ENCODE assay signal across 11 cellular contexts in the genomic region with DNA sequence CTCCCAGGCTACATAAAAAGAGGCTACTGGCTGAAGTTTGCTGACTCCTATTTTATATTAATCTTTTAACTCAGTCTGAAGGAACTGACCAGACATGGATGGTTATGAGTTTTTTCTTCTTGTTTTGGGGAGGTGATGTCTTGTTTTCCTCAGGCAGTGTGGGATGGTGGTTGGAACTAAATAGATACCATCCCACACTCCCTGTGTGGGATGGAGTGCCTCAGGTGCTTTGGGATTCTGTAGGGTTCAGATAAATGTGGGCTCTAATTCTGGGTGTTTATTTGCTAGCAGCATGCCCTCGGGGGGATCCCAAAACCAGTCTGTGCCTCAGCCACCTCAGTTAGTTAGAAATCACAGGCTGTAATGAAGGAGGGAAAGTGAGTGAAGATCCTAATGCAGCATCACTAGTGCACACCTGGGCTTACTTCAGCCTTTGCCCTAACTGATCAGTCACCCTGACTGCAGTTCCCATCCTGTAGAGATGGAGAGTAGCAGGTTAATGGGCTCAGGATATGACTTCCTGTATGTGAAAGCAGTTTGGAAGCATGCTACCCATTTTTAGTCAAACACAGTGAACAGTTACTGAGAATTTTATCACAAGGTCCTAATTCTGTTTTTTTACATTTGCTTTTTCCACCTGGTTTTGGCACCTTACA.
DNase-seq lines count a peak whose midpoint lies in the region; ATAC-seq, FAIRE-seq and TF ChIP-seq lines count a peak whose summit lies in the region.
"Had no signal": no experiment of that assay in that cellular context is flagged by ENCODE, and none has a peak within 500 bp of the region (broad histone marks: within the 10 kb centered on the region; RNA-seq: fewer than 3 reads in every experiment).

No MANE protein-coding gene starts in this region.

- no TSS peak for BruUV-seq in endothelial cell of umbilical vein (replicated peaks; lab: Mats Ljungman, UMichigan)

- dilution Hi-C loops in endothelial cell of umbilical vein (cut with MboI; ENCODE audit: extremely low pct_ligation_motif_present, low sequenced_read_pairs) = no loop called here

- CTCF ChIA-PET in endothelial cell of umbilical vein (lab: Charles Lee) = interaction anchor here (1.0 to 2.4 kb wide), 4 partner anchors 16 to 46 kb away, joined by 4 to 12 read pairs (median 8); no protein-coding TSS in a partner anchor

- H4K20me1 ChIP-seq in endothelial cell of umbilical vein (replicated peaks; ENCODE audit: control insufficient read depth, extremely low read depth, insufficient read depth, low read length) = no peaks in the 10 kb centered on the region

- TF ChIP-seq CTCF in heart right ventricle (IDR thresholded peaks at IDR 0.05) (no peak), right atrium auricular region (IDR thresholded peaks at IDR 0.05) (no peak), endothelial cell of umbilical vein (IDR thresholded peaks at IDR 0.05; ENCODE audit: extremely low read depth in 1 of 2, insufficient read depth in 1 of 2, low read depth in 1 of 2, low read length in 2 of 2) (no peak)

- 49 to 57% methylated on average over 1 of the region's 1 CpG for WGBS in heart right ventricle, 2 donors

- peaks cover 0 to 23% (median 0%) of the 10 kb centered on the region in 9 donors for H3K36me3 ChIP-seq in heart right ventricle
- peaks cover 10% of the 10 kb centered on the region for H3K36me3 ChIP-seq in right atrium auricular region
- H3K36me3 ChIP-seq in KOPT-K1 (ENCODE audit: insufficient read depth, low read length) = peaks cover 2% of the 10 kb centered on the region; the same call in 1 of the 2 replicates
- H3K36me3 ChIP-seq in endothelial cell of umbilical vein (ENCODE audit: control insufficient read depth in 2 of 2, extremely low read depth in 1 of 2, insufficient read depth in 2 of 2, low read length in 2 of 2) = no peaks in the 10 kb centered on the region
- H3K36me3 ChIP-seq in subcutaneous abdominal adipose tissue (ENCODE audit: control insufficient read depth in 5 of 5, insufficient read depth in 5 of 5, low read length in 5 of 5) = peaks cover 0 to 16% (median 5%) of the 10 kb centered on the region in 5 donors
- H3K36me3 ChIP-seq: thoracic aorta had no signal

- H3K9me1 ChIP-seq in endothelial cell of umbilical vein (replicated peaks; ENCODE audit: control insufficient read depth, extremely low read depth, insufficient read depth, low read length) = no peaks in the 10 kb centered on the region

- H3K9me3 ChIP-seq in heart right ventricle (no peaks in the 10 kb centered on the region), right atrium auricular region (no peaks in the 10 kb centered on the region), KOPT-K1 (ENCODE audit: insufficient read depth, low read length, poor library complexity, severe bottlenecking) (no peaks in the 10 kb centered on the region), endothelial cell of umbilical vein (replicated peaks; ENCODE audit: control insufficient read depth, insufficient read depth, low read length) (no peaks in the 10 kb centered on the region), subcutaneous abdominal adipose tissue (ENCODE audit: control insufficient read depth in 5 of 5, low read length in 5 of 5) (no peaks in the 10 kb centered on the region)
- H3K9me3 ChIP-seq: thoracic aorta had no signal

- no peak for DNase-seq in heart right ventricle
- DNase-seq in right atrium auricular region (ENCODE audit: low spot score) = no peak
- no peak for DNase-seq in endothelial cell of umbilical vein (ENCODE audit: low read depth, low spot score)
- DNase-seq in C1 segment of cervical spinal cord (lab: John Stamatoyannopoulos, UW) = no peak
- no peak for DNase-seq in hippocampal formation (lab: John Stamatoyannopoulos, UW)
- DNase-seq: stimulated activated CD4-positive, alpha-beta T cell treated with anti-CD3 and anti-CD28 coated beads, Interleukin-15, amount 100 ng/mL, for 24 hours had no signal

- TF ChIP-seq POLR2A in endothelial cell of umbilical vein (IDR thresholded peaks at IDR 0.05; ENCODE audit: low read depth, low read length) = no peak

- H3K4me3 ChIP-seq in heart right ventricle (no peak overlapping the region), right atrium auricular region (no peak overlapping the region), endothelial cell of umbilical vein (replicated peaks in 1 of 3; ENCODE audit: insufficient read depth in 1 of 3, low read depth in 1 of 3, low read length in 3 of 3) (no peak overlapping the region), subcutaneous abdominal adipose tissue (ENCODE audit: low read depth in 1 of 5, low read length in 5 of 5) (no peak overlapping the region)
- H3K4me3 ChIP-seq: thoracic aorta had no signal

- no peak for FAIRE-seq in endothelial cell of umbilical vein (lab: Jason Lieb, UNC)
- FAIRE-seq: bronchial epithelial cell had no signal

- H2AFZ ChIP-seq in endothelial cell of umbilical vein (ENCODE audit: low read depth, low read length) = no peak overlapping the region

- POLR2A ChIA-PET in endothelial cell of umbilical vein (lab: Charles Lee) = interaction anchor here (1.7 kb wide), 1 partner anchor 29 kb away, joined by 8 read pairs; no protein-coding TSS in a partner anchor

- intact Hi-C loops in heart right ventricle (cut with DNase I) = no loop called here
- intact Hi-C loops in endothelial cell of umbilical vein (cut with micrococcal nuclease) = no loop called here

- H3K9ac ChIP-seq in endothelial cell of umbilical vein (replicated peaks; ENCODE audit: extremely low read depth, insufficient read depth, low read length) (peak overlapping the region; percentile 73), subcutaneous abdominal adipose tissue (ENCODE audit: low read length in 5 of 5) (no peak overlapping the region)

- no peaks in the 10 kb centered on the region for H3K27me3 ChIP-seq in heart right ventricle
- H3K27me3 ChIP-seq in right atrium auricular region = no peaks in the 10 kb centered on the region
- no peaks in the 10 kb centered on the region for H3K27me3 ChIP-seq in endothelial cell of umbilical vein (ENCODE audit: control insufficient read depth in 2 of 2, insufficient read depth in 2 of 2, low read length in 2 of 2)
- H3K27me3 ChIP-seq in subcutaneous abdominal adipose tissue (ENCODE audit: control insufficient read depth in 5 of 5, insufficient read depth in 4 of 5, low read length in 5 of 5) = no peaks in the 10 kb centered on the region

- H3K4me1 ChIP-seq in heart right ventricle = peaks cover 36 to 100% (median 93%) of the 10 kb centered on the region in 9 donors
- peaks cover 0 to 81% of the 10 kb centered on the region in 2 donors for H3K4me1 ChIP-seq in right atrium auricular region
- peaks cover 69% of the 10 kb centered on the region for H3K4me1 ChIP-seq in endothelial cell of umbilical vein (ENCODE audit: control insufficient read depth, extremely low read depth, insufficient read depth, low read length)
- peaks cover 8 to 73% (median 43%) of the 10 kb centered on the region in 5 donors for H3K4me1 ChIP-seq in subcutaneous abdominal adipose tissue (ENCODE audit: control insufficient read depth in 5 of 5, insufficient read depth in 5 of 5, low read length in 5 of 5)

- H3K27ac ChIP-seq in heart right ventricle (peak overlapping the region in 9 of 10 donors; percentile 20 to 89 (median 75)), right atrium auricular region (peak overlapping the region in 1 of 2 donors; percentile 20), KOPT-K1 (ENCODE audit: low read depth, low read length, poor library complexity, severe bottlenecking) (peak overlapping the region; percentile 98), endothelial cell of umbilical vein (ENCODE audit: insufficient read depth, low read depth, low read length) (peak overlapping the region; percentile 91), subcutaneous abdominal adipose tissue (ENCODE audit: low read depth, low read length) (peak overlapping the region; percentile 82)
- H3K27ac ChIP-seq: thoracic aorta had no signal

- peak overlapping the region; percentile 96 for H3K4me2 ChIP-seq in endothelial cell of umbilical vein (ENCODE audit: insufficient read depth, low read length)

- ATAC-seq in heart right ventricle (peak in 3 of 8 donors; percentile 22 to 34 (median 23)), GM21447 (IDR thresholded peaks at IDR 0.05; ENCODE audit: unreplicated experiment) (no peak)

- H3K79me2 ChIP-seq in endothelial cell of umbilical vein (ENCODE audit: control insufficient read depth, insufficient read depth, low read length) = peaks cover 85% of the 10 kb centered on the region

TF ChIP-seq in endothelial cell of umbilical vein, 7 proteins besides CTCF, POLR2A, EP300 and RAD21:
- TF ChIP-seq, protein P1, sequence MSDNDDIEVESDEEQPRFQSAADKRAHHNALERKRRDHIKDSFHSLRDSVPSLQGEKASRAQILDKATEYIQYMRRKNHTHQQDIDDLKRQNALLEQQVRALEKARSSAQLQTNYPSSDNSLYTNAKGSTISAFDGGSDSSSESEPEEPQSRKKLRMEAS (IDR thresholded peaks at IDR 0.05; ENCODE audit: insufficient read depth, insufficient read length) = no peak
- TF ChIP-seq JUN (IDR thresholded peaks at IDR 0.05; ENCODE audit: borderline replicate concordance, insufficient read depth, insufficient read length, low read depth) = no peak
- TF ChIP-seq GATA2 (IDR thresholded peaks at IDR 0.05; ENCODE audit: insufficient read depth, insufficient read length, low read depth, low read length) = no peak
- TF ChIP-seq FOS (IDR thresholded peaks at IDR 0.05; ENCODE audit: borderline replicate concordance, insufficient read depth, low read length) = no peak
- no peak for TF ChIP-seq EZH2 (IDR thresholded peaks at IDR 0.05; ENCODE audit: borderline replicate concordance, low read depth, low read length, severe bottlenecking)
- TF ChIP-seq POLR2AphosphoS5 (IDR thresholded peaks at IDR 0.05; ENCODE audit: insufficient read depth, low read depth, low read length) = no peak
- TF ChIP-seq MYC (IDR thresholded peaks at IDR 0.05; ENCODE audit: low read depth, low read length) = no peak
